9 cellular contexts compared by ENCODE assay signal in the genomic region with DNA sequence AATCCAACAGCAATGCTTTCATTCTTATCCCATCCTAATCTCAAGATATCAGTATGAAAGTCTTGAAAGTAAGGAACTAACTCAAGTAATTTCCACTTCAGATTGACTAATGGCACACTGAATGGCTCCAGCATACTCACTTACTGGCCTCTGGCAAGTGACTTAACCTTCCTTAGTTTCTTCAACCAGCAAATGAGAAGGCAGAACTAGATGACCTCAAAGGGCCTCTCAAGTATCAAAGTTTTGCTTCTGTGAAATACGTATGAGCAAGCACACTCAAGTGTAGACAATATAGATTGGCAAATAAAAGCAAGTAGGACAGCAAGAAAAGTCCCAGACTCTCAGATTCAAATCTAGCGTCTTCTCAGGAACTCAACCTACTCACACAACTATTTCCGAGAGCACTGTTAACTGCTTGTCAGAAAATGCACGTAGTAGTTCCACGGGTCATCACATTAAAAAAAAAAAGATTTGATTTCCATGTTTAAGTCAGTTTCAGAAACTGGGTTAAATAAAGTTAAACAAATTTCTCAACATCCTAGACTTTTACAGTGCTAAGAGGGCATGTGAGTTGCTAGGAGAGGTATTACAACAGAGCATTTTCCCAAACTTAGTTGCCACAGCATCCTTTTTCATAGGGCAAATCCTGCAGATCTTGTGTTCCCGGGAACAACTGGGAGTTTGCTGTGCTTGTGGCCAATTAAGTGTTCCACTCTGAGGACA.
DNase-seq lines count a peak whose midpoint lies in the region; ATAC-seq and TF ChIP-seq lines count a peak whose summit lies in the region.
"Had no signal": no experiment of that assay in that cellular context is flagged by ENCODE, and none has a peak within 500 bp of the region (broad histone marks: within the 10 kb centered on the region; RNA-seq: fewer than 3 reads in every experiment).

No MANE protein-coding gene starts in this region.

- peak overlapping the region; percentile 76 for H3K27ac Mint-ChIP-seq in CD4-positive, alpha-beta T cell

- H3K9me3 Mint-ChIP-seq in CD4-positive, alpha-beta T cell: no peaks in the 10 kb centered on the region
- H3K9me3 Mint-ChIP-seq: nephron had no signal

- H3K9me3 ChIP-seq in CD4-positive, alpha-beta T cell (ENCODE audit: control insufficient read depth, low read length): no peaks in the 10 kb centered on the region

- intact Hi-C loops in CD4-positive, alpha-beta T cell (cut with DNase I, micrococcal nuclease): no loop called here

- peak overlapping the region; percentile 81 for H3K4me3 Mint-ChIP-seq in CD4-positive, alpha-beta T cell
- H3K4me3 Mint-ChIP-seq: nephron had no signal

- no peak for TF ChIP-seq CTCF in CD4-positive, alpha-beta T cell (IDR thresholded peaks at IDR 0.05)

- in situ Hi-C loops in KBM-7 (cut with MboI; ENCODE audit: low pct_unique_long_range_greater_than_20kb, low sequenced_read_pairs): no loop called here

- POLR2A ChIA-PET in CD4-positive, alpha-beta T cell (lab: Charles Lee): interaction anchor here (2.1 kb wide), 1 partner anchor 29 kb away, joined by 9 read pairs; no protein-coding TSS in a partner anchor

- CTCF ChIA-PET in CD4-positive, alpha-beta T cell (lab: Charles Lee): interaction anchor here (0.8 kb wide), 1 partner anchor 22 kb away, joined by 3 read pairs; no protein-coding TSS in a partner anchor

- H3K36me3 Mint-ChIP-seq in CD4-positive, alpha-beta T cell (ENCODE audit: low read depth): peaks cover 43% of the 10 kb centered on the region

- ATAC-seq in CD4-positive, alpha-beta T cell (ENCODE audit: poor library complexity): peak; percentile 14
- ATAC-seq in GM21381 (IDR thresholded peaks at IDR 0.05; ENCODE audit: unreplicated experiment) (no peak), GM21619 (IDR thresholded peaks at IDR 0.05; ENCODE audit: unreplicated experiment) (no peak), GM18505 (IDR thresholded peaks at IDR 0.05; ENCODE audit: unreplicated experiment) (no peak)

- no peaks in the 10 kb centered on the region for H3K27me3 ChIP-seq in CD4-positive, alpha-beta T cell (ENCODE audit: control insufficient read depth, insufficient read depth, low read length)

- H3K27ac ChIP-seq in CD4-positive, alpha-beta T cell (ENCODE audit: low read depth, low read length): peak overlapping the region; percentile 30

- no peak for TF ChIP-seq POLR2A in GM18505 (IDR thresholded peaks at IDR 0.05; ENCODE audit: borderline replicate concordance, extremely low read depth, insufficient read depth, insufficient read length)

- no peaks in the 10 kb centered on the region for H3K27me3 Mint-ChIP-seq in CD4-positive, alpha-beta T cell

- no peak for DNase-seq in CD4-positive, alpha-beta T cell
- DNase-seq in KBM-7 (peak; percentile 34), amniotic epithelial cell (ENCODE audit: low read depth) (peak; percentile 73), myocyte (ENCODE audit: low read depth) (peak; percentile 38), GDM1 (lab: John Stamatoyannopoulos, UW) (no peak)

- H3K4me1 Mint-ChIP-seq in CD4-positive, alpha-beta T cell (ENCODE audit: low read depth): peaks cover 94% of the 10 kb centered on the region

Comparison
In these comparisons a context has a peak if more than half of its experiments do, and no peak if none do; other contexts are left out.
1. DNase-seq: peak in KBM-7 (single experiment), amniotic epithelial cell (single experiment) and myocyte (single experiment); none in CD4-positive, alpha-beta T cell (0 of 10) and GDM1 (single experiment).